13 cellular contexts compared by ENCODE assay signal in the genomic region with DNA sequence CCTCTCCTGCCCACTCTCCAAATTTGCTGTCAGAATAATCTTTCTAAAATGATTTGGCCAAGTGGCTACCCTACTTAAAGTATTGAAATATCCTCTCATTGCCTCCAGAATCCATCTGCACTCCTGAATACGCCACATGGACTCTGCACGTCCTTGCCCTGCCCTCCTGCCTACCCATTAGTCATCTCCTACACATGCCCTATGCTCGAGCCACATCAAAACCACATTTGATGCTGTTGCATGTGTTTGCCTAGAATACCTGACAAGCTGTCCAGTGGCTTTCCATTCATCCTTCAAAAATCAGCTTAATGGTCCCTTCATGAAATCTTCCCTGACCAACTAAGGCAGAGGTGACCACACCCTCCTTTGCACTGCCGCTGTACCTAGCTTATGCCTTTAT. TPM values are rescaled to one million over a fixed set of nuclear protein-coding genes. Genes with fewer than 3 reads are reported as not detected.
DNase-seq lines count a peak whose midpoint lies in the region; ATAC-seq, FAIRE-seq and TF ChIP-seq lines count a peak whose summit lies in the region.
"Had no signal": no experiment of that assay in that cellular context is flagged by ENCODE, and none has a peak within 500 bp of the region (broad histone marks: within the 10 kb centered on the region; RNA-seq: fewer than 3 reads in every experiment).

No MANE protein-coding gene starts in this region.

- H3F3A ChIP-seq in PC-3 (ENCODE audit: low read length, unreplicated experiment), result no peaks in the 10 kb centered on the region

- H3K4me3 ChIP-seq in PC-3 (ENCODE audit: low read length) (no peak overlapping the region), mammary epithelial cell (replicated peaks in 1 of 3; ENCODE audit: insufficient read depth in 1 of 3, low read depth in 2 of 3, low read length in 3 of 3) (no peak overlapping the region), small intestine (ENCODE audit: low read depth in 1 of 2, low read length in 2 of 2) (no peak overlapping the region), kidney (ENCODE audit: low read length in 2 of 2) (no peak overlapping the region)
- H3K4me3 ChIP-seq: MG63, testis had no signal

- in situ Hi-C loops in mammary epithelial cell (cut with MboI; ENCODE audit: low sequenced_read_pairs in 2 of 2), result loop anchor here in 1 of 2 donors (10.0 kb wide), 1 partner anchor 225 kb away; no protein-coding TSS in a partner anchor

- dilution Hi-C loops in mammary epithelial cell (cut with HindIII; ENCODE audit: low sequenced_read_pairs), result loop anchor here (5.0 kb wide), 1 partner anchor 47 kb away; no protein-coding TSS in a partner anchor

- DNase-seq in ELR (ENCODE audit: low read depth) (peak; percentile 74), PC-3 (peak; percentile 93), mammary epithelial cell (peak; percentile 86), small intestine (peak; percentile 89), Ammon's horn (ENCODE audit: low spot score) (no peak), amygdala (lab: John Stamatoyannopoulos, UW) (no peak), kidney (no peak)
- DNase-seq: endodermal cell, head of caudate nucleus, left cardiac atrium, MG63, testis had no signal

- no peaks in the 10 kb centered on the region for H3K9me2 ChIP-seq in PC-3 (replicated peaks; ENCODE audit: low read length)

- H3K27ac ChIP-seq in PC-3 (ENCODE audit: low read length) (peak overlapping the region; percentile 66), mammary epithelial cell (ENCODE audit: insufficient read depth, low read depth, low read length) (peak overlapping the region; percentile 23), small intestine (ENCODE audit: low read depth in 1 of 2, low read length in 1 of 2) (no peak overlapping the region), kidney (ENCODE audit: low read depth in 2 of 2, low read length in 2 of 2) (no peak overlapping the region)
- H3K27ac ChIP-seq: testis had no signal

- WGBS in mammary epithelial cell (ENCODE audit: low coverage, missing lambda C conversion rate), result 22% methylated on average over 4 of the region's 4 CpGs
- 29 to 57% (median 46%) methylated on average over 4 of the region's 4 CpGs for WGBS in small intestine, 3 donors

- peaks cover 38% of the 10 kb centered on the region for H3K4me1 ChIP-seq in PC-3 (ENCODE audit: insufficient read depth, low read length)
- peaks cover 16% of the 10 kb centered on the region for H3K4me1 ChIP-seq in mammary epithelial cell (ENCODE audit: insufficient read depth, low read length)
- H3K4me1 ChIP-seq in small intestine (ENCODE audit: control insufficient read depth in 2 of 2, insufficient read depth in 1 of 2, low read depth in 1 of 2, low read length in 1 of 2), result peaks cover 0 to 2% of the 10 kb centered on the region in 2 donors
- H3K4me1 ChIP-seq in kidney (ENCODE audit: control insufficient read depth in 1 of 2, insufficient read depth in 1 of 2, low read depth in 1 of 2, low read length in 2 of 2), result peaks cover 0 to 10% of the 10 kb centered on the region in 2 donors
- H3K4me1 ChIP-seq: testis had no signal

- BruUV-seq in PC-3 (replicated peaks; lab: Mats Ljungman, UMichigan) (no TSS peak), mammary epithelial cell (replicated peaks; lab: Mats Ljungman, UMichigan) (no TSS peak)

- CTCF ChIA-PET in PC-3 (lab: Charles Lee) (no interaction called here), mammary epithelial cell (lab: Charles Lee; ENCODE audit: low non-redundant PET) (interaction anchor here (0.6 kb wide), 1 partner anchor 237 kb away, joined by 3 read pairs; no protein-coding TSS in a partner anchor)

- H3K36me3 ChIP-seq in PC-3 (ENCODE audit: low read depth, low read length), result no peaks in the 10 kb centered on the region
- H3K36me3 ChIP-seq in mammary epithelial cell (ENCODE audit: insufficient read depth, low read length), result no peaks in the 10 kb centered on the region
- no peaks in the 10 kb centered on the region for H3K36me3 ChIP-seq in small intestine (ENCODE audit: control insufficient read depth in 2 of 2, insufficient read depth in 2 of 2, low read length in 2 of 2)
- no peaks in the 10 kb centered on the region for H3K36me3 ChIP-seq in kidney (ENCODE audit: control insufficient read depth in 1 of 2, insufficient read depth in 2 of 2, low read length in 2 of 2)
- H3K36me3 ChIP-seq: MG63 had no signal

- peak overlapping the region; percentile 43 for H3K9ac ChIP-seq in PC-3 (ENCODE audit: low read length)
- no peak overlapping the region for H3K9ac ChIP-seq in mammary epithelial cell (ENCODE audit: insufficient read depth, low read length)
- no peak overlapping the region for H3K9ac ChIP-seq in kidney (ENCODE audit: low read length in 2 of 2)

- H3K9me3 ChIP-seq in PC-3 (ENCODE audit: low read length), result no peaks in the 10 kb centered on the region
- no peaks in the 10 kb centered on the region for H3K9me3 ChIP-seq in mammary epithelial cell (replicated peaks; ENCODE audit: insufficient read depth, low read length)
- H3K9me3 ChIP-seq in small intestine (ENCODE audit: control insufficient read depth, low read depth), result no peaks in the 10 kb centered on the region
- H3K9me3 ChIP-seq in kidney (ENCODE audit: control insufficient read depth in 1 of 2, low read length in 2 of 2), result no peaks in the 10 kb centered on the region
- H3K9me3 ChIP-seq: MG63, testis had no signal

- H4K20me1 ChIP-seq in PC-3 (ENCODE audit: low read length) (no peaks in the 10 kb centered on the region), mammary epithelial cell (ENCODE audit: insufficient read depth, low read length) (no peaks in the 10 kb centered on the region)

- intact Hi-C loops in PC-3 (cut with micrococcal nuclease) (no loop called here), mammary epithelial cell (cut with micrococcal nuclease) (loop anchor here (2.0 kb wide), 2 partner anchors 61 to 91 kb away; no protein-coding TSS in a partner anchor), kidney (cut with DNase I) (no loop called here)

- FAIRE-seq in small intestine (lab: Jason Lieb, UNC), result no peak
- no peak for FAIRE-seq in kidney (lab: Jason Lieb, UNC)

- ATAC-seq in PC-3, result peak; percentile 99
- ATAC-seq: left cardiac atrium, Panc1 had no signal

- H3K27me3 ChIP-seq in PC-3 (ENCODE audit: low read length), result no peaks in the 10 kb centered on the region
- H3K27me3 ChIP-seq in mammary epithelial cell (ENCODE audit: insufficient read depth, low read length), result no peaks in the 10 kb centered on the region
- no peaks in the 10 kb centered on the region for H3K27me3 ChIP-seq in small intestine (ENCODE audit: control insufficient read depth in 2 of 2, insufficient read depth in 2 of 2, low read length in 2 of 2)
- H3K27me3 ChIP-seq: MG63, testis had no signal

- POLR2A ChIA-PET in PC-3 (lab: Charles Lee; ENCODE audit: unreplicated experiment), result no interaction called here

- H3K79me2 ChIP-seq in PC-3 (ENCODE audit: low read length) (no peaks in the 10 kb centered on the region), mammary epithelial cell (ENCODE audit: insufficient read depth, low read length) (no peaks in the 10 kb centered on the region)

- TF ChIP-seq CTCF in PC-3 (conservative IDR thresholded peaks at IDR 0.05; ENCODE audit: low read depth, low read length) (no peak), mammary epithelial cell (conservative IDR thresholded peaks at IDR 0.05 in 1 of 2, IDR thresholded peaks at IDR 0.05 in 1 of 2; ENCODE audit: extremely low read depth in 1 of 2, insufficient read depth in 1 of 2, low read depth in 1 of 2, low read length in 2 of 2) (no peak), kidney (IDR thresholded peaks at IDR 0.05; ENCODE audit: borderline replicate concordance, extremely low read depth, insufficient read depth) (no peak)

- H3K4me2 ChIP-seq in PC-3 (ENCODE audit: low read length), result peak overlapping the region; percentile 50
- H3K4me2 ChIP-seq in mammary epithelial cell (ENCODE audit: insufficient read depth, low read depth, low read length), result no peak overlapping the region

- H2AFZ ChIP-seq in PC-3 (ENCODE audit: low read length), result no peak overlapping the region
- peak overlapping the region; percentile 36 for H2AFZ ChIP-seq in mammary epithelial cell (ENCODE audit: low read depth, low read length)

RNA-seq across cellular contexts. Expression of gene VCPKMT, which starts 17.0 kb away (rescaled TPM):
- total RNA-seq in PC-3 (2014; rRNA removed), result 8.2 and 8.8 TPM in 2 replicates
- total RNA-seq in mammary epithelial cell, result 1 to 10 TPM; 7.5 to 8.1 TPM
- 3.8 TPM for polyA plus RNA-seq in mammary epithelial cell
- polyA minus RNA-seq in mammary epithelial cell, result 6.6 TPM
- polyA plus RNA-seq in small intestine, result 10 to 100 TPM in 2 of 3 donors, 1 to 10 TPM in 1; 7.6 to 21.2 (median 13.2) TPM
- total RNA-seq in kidney, result 8.3 TPM
- 8.0 TPM for polyA plus RNA-seq in kidney (ENCODE audit: insufficient read depth, low read depth, low replicate concordance)

Comparison
In these comparisons a context has a peak if more than half of its experiments do, and no peak if none do; other contexts are left out.
1. DNase-seq: peak in ELR (single experiment), PC-3 (single experiment), mammary epithelial cell (single experiment) and small intestine (single experiment); none in Ammon's horn (single experiment), amygdala (0 of 56) and kidney (single experiment).
2. H3K27ac ChIP-seq: peak in PC-3 (single experiment) and mammary epithelial cell (single experiment); none in small intestine (0 of 2) and kidney (0 of 2).